In genomic region chr10:110077436-110078120, GRCh38 we compare ENCODE assay signal across 8 cellular contexts.
DNase-seq lines count a peak whose midpoint lies in the region; ATAC-seq and TF ChIP-seq lines count a peak whose summit lies in the region.

No MANE protein-coding gene starts in this region.

- no peaks in the 10 kb centered on the region for H3K9me3 ChIP-seq in fibroblast of lung (ENCODE audit: control insufficient read depth, insufficient read depth, low read depth, low read length)
- H3K9me3 ChIP-seq in gastrocnemius medialis: no peaks in the 10 kb centered on the region

- H3K27ac ChIP-seq in fibroblast of lung (ENCODE audit: insufficient read depth, low read length) (peak overlapping the region; percentile 40), gastrocnemius medialis (peak overlapping the region; percentile 31 to 67 (median 45))

- H3K9ac ChIP-seq in fibroblast of lung (ENCODE audit: insufficient read depth, low read length): no peak overlapping the region

- intact Hi-C loops in gastrocnemius medialis (cut with DNase I; ENCODE audit: low total_unique reads): loop anchor here (5.0 kb wide), 1 partner anchor 70 kb away; the partner anchor contains the start of gene ADD3

- H3K4me1 ChIP-seq in fibroblast of lung (ENCODE audit: control insufficient read depth, extremely low read depth, insufficient read depth, low read length) (peaks cover 26% of the 10 kb centered on the region), gastrocnemius medialis (peaks cover 45 to 54% of the 10 kb centered on the region in 2 donors)

- no peak overlapping the region for H2AFZ ChIP-seq in fibroblast of lung (ENCODE audit: low read length)

- TF ChIP-seq CTCF in fibroblast of lung (conservative IDR thresholded peaks at IDR 0.05 in 1 of 2, IDR thresholded peaks at IDR 0.05 in 1 of 2; ENCODE audit: low read depth in 1 of 2, low read length in 2 of 2) (no peak), gastrocnemius medialis (IDR thresholded peaks at IDR 0.05 in 4 of 5, conservative IDR thresholded peaks at IDR 0.05 in 1 of 5) (no peak), GM10248 (IDR thresholded peaks at IDR 0.05; ENCODE audit: control extremely low read depth, extremely low read depth, low read depth, missing control alignments) (no peak)

- H3K79me2 ChIP-seq in fibroblast of lung (ENCODE audit: control insufficient read depth, insufficient read depth, low read length): peaks cover 32% of the 10 kb centered on the region

- no peaks in the 10 kb centered on the region for H3K27me3 ChIP-seq in fibroblast of lung (ENCODE audit: control insufficient read depth, insufficient read depth, low read length)
- H3K27me3 ChIP-seq in gastrocnemius medialis: no peaks in the 10 kb centered on the region

- H3K4me3 ChIP-seq in fibroblast of lung (replicated peaks in 1 of 4; ENCODE audit: control extremely low read depth in 1 of 4, insufficient read depth in 1 of 4, low read depth in 3 of 4, low read length in 4 of 4) (peak overlapping the region in 2 of 4 experiments; percentile 20 to 38), gastrocnemius medialis (peak overlapping the region; percentile 2 to 29 (median 10))

- H3K4me2 ChIP-seq in fibroblast of lung (ENCODE audit: extremely low read depth, insufficient read depth, low read length): peak overlapping the region; percentile 83

- no peak for TF ChIP-seq POLR2A in gastrocnemius medialis (IDR thresholded peaks at IDR 0.05)

- CTCF ChIA-PET in GM10248 (lab: Yijun Ruan, JAX): interaction anchor here (0.6 to 1.3 kb wide), 3 partner anchors 9 to 38 kb away, joined by 3 to 5 read pairs (median 3); no protein-coding TSS in a partner anchor

- no peaks in the 10 kb centered on the region for H4K20me1 ChIP-seq in fibroblast of lung (ENCODE audit: control insufficient read depth, extremely low read depth, insufficient read depth, low read length)

- DNase-seq in SIG-M5 treated with dmso at 0.1 percent for 504 hours (lab: John Stamatoyannopoulos, UW; ENCODE audit: unreplicated experiment) (peak; percentile 83), fibroblast of lung (ENCODE audit: low read depth in 2 of 2) (peak; percentile 27 to 31), gastrocnemius medialis (no peak), SW480 (ENCODE audit: low spot score) (no peak), GM10248 (ENCODE audit: extremely low spot score) (no peak)

- POLR2A ChIA-PET in GM10248 (lab: Yijun Ruan, JAX): no interaction called here

- peak; percentile 28 for ATAC-seq in GM19452 (IDR thresholded peaks at IDR 0.05; ENCODE audit: unreplicated experiment)
- ATAC-seq in gastrocnemius medialis: no peak
- ATAC-seq in HG02981 (IDR thresholded peaks at IDR 0.05; ENCODE audit: unreplicated experiment): no peak
- no peak for ATAC-seq in GM21786 (IDR thresholded peaks at IDR 0.05; ENCODE audit: unreplicated experiment)

- H3K36me3 ChIP-seq in fibroblast of lung (ENCODE audit: control insufficient read depth, insufficient read depth, low read length) (no peaks in the 10 kb centered on the region), gastrocnemius medialis (no peaks in the 10 kb centered on the region)

- in situ Hi-C loops in gastrocnemius medialis (cut with MboI; ENCODE audit: low sequenced_read_pairs in 4 of 4): no loop called here

Comparison
In these comparisons a context has a peak if more than half of its experiments do, and no peak if none do; other contexts are left out.
1. DNase-seq: peak in SIG-M5 treated with dmso at 0.1 percent for 504 hours (single experiment) and fibroblast of lung (2 of 2); none in gastrocnemius medialis (0 of 2), SW480 (single experiment) and GM10248 (single experiment).